ENCODE assay signal across 11 cellular contexts in the genomic region with DNA sequence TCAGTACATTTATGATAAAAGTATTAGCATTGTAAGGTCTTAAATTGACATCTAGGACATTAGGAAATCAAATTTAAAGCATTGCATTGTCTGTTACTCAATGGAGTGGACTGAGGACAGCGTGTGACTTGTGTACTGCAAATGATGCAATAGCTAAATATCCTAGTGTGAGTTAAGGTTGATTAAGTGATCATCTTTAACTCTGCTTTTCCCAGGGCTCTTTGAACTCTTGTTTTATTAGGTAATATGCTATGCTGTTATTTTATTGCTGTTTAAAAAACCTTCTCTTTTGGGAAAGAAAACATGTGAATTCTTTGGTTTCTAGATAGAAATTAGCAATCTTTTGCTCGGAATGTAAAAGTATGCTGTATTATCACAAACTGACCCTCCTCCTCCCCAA. TPM values are rescaled to one million over a fixed set of nuclear protein-coding genes. Genes with fewer than 3 reads are reported as not detected.
A peak's percentile ranks its signal among the peaks of the same experiment; 100 is the strongest.
DNase-seq lines count a peak whose midpoint lies in the region; ATAC-seq and TF ChIP-seq lines count a peak whose summit lies in the region.
"Had no signal": no experiment of that assay in that cellular context is flagged by ENCODE, and none has a peak within 500 bp of the region (broad histone marks: within the 10 kb centered on the region; RNA-seq: fewer than 3 reads in every experiment).

No MANE protein-coding gene starts in this region.

- H3K4me3 ChIP-seq in heart left ventricle = peak overlapping the region in 9 of 12 donors; percentile 20 to 45 (median 27)
- H3K4me3 ChIP-seq in sigmoid colon = peak overlapping the region in 3 of 4 donors; percentile 3 to 29 (median 13)

- POLR2A ChIA-PET in RWPE1 (lab: Yijun Ruan, JAX; ENCODE audit: low non-redundant PET) = no interaction called here

- H3K9me3 Mint-ChIP-seq in stimulated activated naive B cell treated with anti-CD40 and anti-IgM and Interleukin-4, amounts not matched to agents 10 μg/mL and 1 μg/mL and 100 μg/mL, for 72 hours = no peaks in the 10 kb centered on the region
- no peaks in the 10 kb centered on the region for H3K9me3 Mint-ChIP-seq in stimulated activated memory B cell treated with anti-CD40 and anti-IgM and Interleukin-4, amounts not matched to agents 10 μg/mL and 1 μg/mL and 100 μg/mL, for 72 hours
- H3K9me3 Mint-ChIP-seq: activated CD4-positive, alpha-beta T cell treated with anti-CD3 and anti-CD28 coated beads, Interleukin-2, amount 10 ng/mL, durations not matched to agents 24 days and 14 days had no signal

- peak in 2 of 4 donors; percentile 30 to 81 for TF ChIP-seq EP300 in sigmoid colon (IDR thresholded peaks at IDR 0.05)

- H3K9me3 ChIP-seq in heart left ventricle = no peaks in the 10 kb centered on the region
- no peaks in the 10 kb centered on the region for H3K9me3 ChIP-seq in sigmoid colon

- H3K36me3 ChIP-seq in heart left ventricle (no peaks in the 10 kb centered on the region), sigmoid colon (no peaks in the 10 kb centered on the region)

- no peak for TF ChIP-seq CTCF in heart left ventricle (IDR thresholded peaks at IDR 0.05)
- no peak for TF ChIP-seq CTCF in sigmoid colon (IDR thresholded peaks at IDR 0.05)
- TF ChIP-seq CTCF in RWPE1 (conservative IDR thresholded peaks at IDR 0.05; ENCODE audit: low read depth) = no peak

- WGBS in heart left ventricle, 4 donors = 26 to 35% (median 28%) methylated on average over 2 of the region's 2 CpGs
- WGBS in sigmoid colon, 2 donors = 77 to 83% methylated on average over 2 of the region's 2 CpGs

- H3K36me3 Mint-ChIP-seq in stimulated activated naive B cell treated with anti-CD40 and anti-IgM and Interleukin-4, amounts not matched to agents 10 μg/mL and 1 μg/mL and 100 μg/mL, for 72 hours = no peaks in the 10 kb centered on the region
- H3K36me3 Mint-ChIP-seq in stimulated activated memory B cell treated with anti-CD40 and anti-IgM and Interleukin-4, amounts not matched to agents 10 μg/mL and 1 μg/mL and 100 μg/mL, for 72 hours = no peaks in the 10 kb centered on the region

- H3K27ac ChIP-seq in angular gyrus (ENCODE audit: low read depth, low read length) (peak overlapping the region; percentile 27), heart left ventricle (peak overlapping the region; percentile 24 to 78 (median 70)), sigmoid colon (peak overlapping the region; percentile 50 to 65 (median 56)), RWPE1 (no peak overlapping the region)

- no peak overlapping the region for H3K4me3 Mint-ChIP-seq in stimulated activated naive B cell treated with anti-CD40 and anti-IgM and Interleukin-4, amounts not matched to agents 10 μg/mL and 1 μg/mL and 100 μg/mL, for 72 hours
- no peak overlapping the region for H3K4me3 Mint-ChIP-seq in stimulated activated memory B cell treated with anti-CD40 and anti-IgM and Interleukin-4, amounts not matched to agents 10 μg/mL and 1 μg/mL and 100 μg/mL, for 72 hours
- H3K4me3 Mint-ChIP-seq: activated CD4-positive, alpha-beta T cell treated with anti-CD3 and anti-CD28 coated beads, Interleukin-2, amount 10 ng/mL, durations not matched to agents 24 days and 14 days had no signal

- peak; percentile 67 to 80 (median 77) for ATAC-seq in heart left ventricle
- no peak for ATAC-seq in HG02763 (IDR thresholded peaks at IDR 0.05; ENCODE audit: unreplicated experiment)
- ATAC-seq in stimulated activated naive B cell treated with anti-CD40 and anti-IgM and Interleukin-4, amounts not matched to agents 10 μg/mL and 1 μg/mL and 100 μg/mL, for 72 hours (replicated peaks) = no peak
- ATAC-seq in stimulated activated memory B cell treated with anti-CD40 and anti-IgM and Interleukin-4, amounts not matched to agents 10 μg/mL and 1 μg/mL and 100 μg/mL, for 72 hours = no peak

- no peaks in the 10 kb centered on the region for H3K27me3 ChIP-seq in heart left ventricle
- no peaks in the 10 kb centered on the region for H3K27me3 ChIP-seq in sigmoid colon

- intact Hi-C loops in heart left ventricle (cut with DNase I) (loop anchor here in 4 of 10 donors (2.0 to 10.0 kb wide), 3 partner anchors 38 to 54 kb away; a partner anchor contains a TSS), sigmoid colon (cut with DNase I) (loop anchor here (5.0 kb wide), 1 partner anchor 39 kb away; a partner anchor contains a TSS)

- no peaks in the 10 kb centered on the region for H3K4me1 Mint-ChIP-seq in stimulated activated naive B cell treated with anti-CD40 and anti-IgM and Interleukin-4, amounts not matched to agents 10 μg/mL and 1 μg/mL and 100 μg/mL, for 72 hours
- no peaks in the 10 kb centered on the region for H3K4me1 Mint-ChIP-seq in stimulated activated memory B cell treated with anti-CD40 and anti-IgM and Interleukin-4, amounts not matched to agents 10 μg/mL and 1 μg/mL and 100 μg/mL, for 72 hours
- H3K4me1 Mint-ChIP-seq: activated CD4-positive, alpha-beta T cell treated with anti-CD3 and anti-CD28 coated beads, Interleukin-2, amount 10 ng/mL, durations not matched to agents 24 days and 14 days had no signal

- CTCF ChIA-PET in RWPE1 (lab: Yijun Ruan, JAX) = interaction anchor here (0.6 to 0.7 kb wide), 2 partner anchors 96 to 1150 kb away, joined by 4 to 7 read pairs; no protein-coding TSS in a partner anchor

- no peak overlapping the region for H3K27ac Mint-ChIP-seq in stimulated activated naive B cell treated with anti-CD40 and anti-IgM and Interleukin-4, amounts not matched to agents 10 μg/mL and 1 μg/mL and 100 μg/mL, for 72 hours
- no peak overlapping the region for H3K27ac Mint-ChIP-seq in stimulated activated memory B cell treated with anti-CD40 and anti-IgM and Interleukin-4, amounts not matched to agents 10 μg/mL and 1 μg/mL and 100 μg/mL, for 72 hours
- H3K27ac Mint-ChIP-seq: activated CD4-positive, alpha-beta T cell treated with anti-CD3 and anti-CD28 coated beads, Interleukin-2, amount 10 ng/mL, durations not matched to agents 24 days and 14 days had no signal

- H3K4me1 ChIP-seq in heart left ventricle (peaks cover 14 to 95% (median 70%) of the 10 kb centered on the region in 12 donors), sigmoid colon (peaks cover 0 to 87% (median 72%) of the 10 kb centered on the region in 4 donors)

- DNase-seq in HCEC 1CT = peak; percentile 71
- DNase-seq in heart left ventricle = no peak
- no peak for DNase-seq in sigmoid colon
- DNase-seq in stimulated activated naive B cell treated with anti-CD40 and anti-IgM and Interleukin-4, amounts not matched to agents 10 μg/mL and 1 μg/mL and 100 μg/mL, for 72 hours = no peak
- no peak for DNase-seq in RWPE1 (ENCODE audit: low spot score)
- DNase-seq: activated CD4-positive, alpha-beta T cell treated with anti-CD3 and anti-CD28 coated beads, Interleukin-2, amount 10 ng/mL, durations not matched to agents 24 days and 14 days; Calu3; stimulated activated CD4-positive, alpha-beta T cell treated with anti-CD3 and anti-CD28 coated beads, Interleukin-12 subunit alpha, Interleukin-12 subunit beta, amount 100 ng/mL, for 4 hours had no signal

- peaks cover 0 to under 1% of the 10 kb centered on the region in 2 donors for H3K27me3 Mint-ChIP-seq in stimulated activated naive B cell treated with anti-CD40 and anti-IgM and Interleukin-4, amounts not matched to agents 10 μg/mL and 1 μg/mL and 100 μg/mL, for 72 hours
- H3K27me3 Mint-ChIP-seq in stimulated activated memory B cell treated with anti-CD40 and anti-IgM and Interleukin-4, amounts not matched to agents 10 μg/mL and 1 μg/mL and 100 μg/mL, for 72 hours = peaks cover 26% of the 10 kb centered on the region

- TF ChIP-seq POLR2A in heart left ventricle (IDR thresholded peaks at IDR 0.05) (no peak), sigmoid colon (IDR thresholded peaks at IDR 0.05) (no peak)

RNA-seq across cellular contexts. Expression of a gene that starts 38.6 kb away (rescaled TPM):
- total RNA-seq in heart left ventricle (100 to 1,000 TPM in 2 of 9 donors, 10 to 100 TPM in 7; 76.6 to 121 (median 98.5) TPM), sigmoid colon (100 to 1,000 TPM in 1 of 4 donors, 10 to 100 TPM in 3; 79.7 to 154 (median 89.1) TPM)
- polyA plus RNA-seq in heart left ventricle (10 to 100 TPM; 12.7 to 24.3 TPM), sigmoid colon (1 to 10 TPM; 2.3 to 7.6 (median 4.2) TPM)

Comparison
In these comparisons a context has a peak if more than half of its experiments do, and no peak if none do; other contexts are left out.
1. ATAC-seq: peak in heart left ventricle (4 of 4); none in HG02763 (single experiment), stimulated activated naive B cell treated with anti-CD40 and anti-IgM and Interleukin-4, amounts not matched to agents 10 μg/mL and 1 μg/mL and 100 μg/mL, for 72 hours (0 of 2) and stimulated activated memory B cell treated with anti-CD40 and anti-IgM and Interleukin-4, amounts not matched to agents 10 μg/mL and 1 μg/mL and 100 μg/mL, for 72 hours (single experiment).